25 cellular contexts compared by ENCODE assay signal in genomic region chr16:11296351-11296705, GRCh38. TPM values are rescaled to one million over a fixed set of nuclear protein-coding genes. Genes with fewer than 3 reads are reported as not detected.
DNase-seq lines count a peak whose midpoint lies in the region; ATAC-seq, FAIRE-seq and TF ChIP-seq lines count a peak whose summit lies in the region.
"Had no signal": no experiment of that assay in that cellular context is flagged by ENCODE, and none has a peak within 500 bp of the region (broad histone marks: within the 10 kb centered on the region; RNA-seq: fewer than 3 reads in every experiment).

No MANE protein-coding gene starts in this region.

- H3K4me3 Mint-ChIP-seq in mesothelial cell of epicardium, result no peak overlapping the region

- H2AFZ ChIP-seq in HepG2 (ENCODE audit: low read length), result no peak overlapping the region

- H3K4me1 ChIP-seq in HepG2 (ENCODE audit: insufficient read depth, low read length) (peaks cover 98% of the 10 kb centered on the region), right lobe of liver (peaks cover 0 to 22% (median 4%) of the 10 kb centered on the region in 4 donors)

- H3K27ac ChIP-seq in HepG2 (ENCODE audit: extremely low read length, insufficient read depth, low read length) (peak overlapping the region; percentile 68), right lobe of liver (peak overlapping the region in 1 of 3 donors; percentile 30), VCaP (peak overlapping the region; percentile 92)
- H3K27ac ChIP-seq: C4-2B, colonic mucosa, right atrium auricular region had no signal

- H3K36me3 ChIP-seq in HepG2 (replicated peaks in 1 of 2; ENCODE audit: control insufficient read depth in 1 of 2, insufficient read depth in 2 of 2, low read length in 2 of 2), result no peaks in the 10 kb centered on the region
- no peaks in the 10 kb centered on the region for H3K36me3 ChIP-seq in right lobe of liver
- H3K36me3 ChIP-seq: colonic mucosa, right atrium auricular region had no signal

- CTCF ChIA-PET in HepG2 (lab: Yijun Ruan, JAX; ENCODE audit: low intra/inter-chr PET ratio, low total read pairs), result no interaction called here

- peak overlapping the region; percentile 48 for H3K9ac ChIP-seq in HepG2 (ENCODE audit: insufficient read depth, low read depth, low read length)

- TF ChIP-seq EP300 in HepG2 (IDR thresholded peaks at IDR 0.05; ENCODE audit: low read depth in 2 of 2, low read length in 2 of 2) (no peak), HepG2 (CRISPR knock-in tag; IDR thresholded peaks at IDR 0.05; ENCODE audit: borderline replicate concordance) (no peak)

- no peaks in the 10 kb centered on the region for H4K20me1 ChIP-seq in HepG2 (ENCODE audit: insufficient read depth, low read length)

- H3K27me3 ChIP-seq in HepG2 (ENCODE audit: control insufficient read depth in 1 of 2, insufficient read depth in 2 of 2, low read length in 2 of 2) (no peaks in the 10 kb centered on the region), right lobe of liver (no peaks in the 10 kb centered on the region)
- H3K27me3 ChIP-seq: colonic mucosa, right atrium auricular region had no signal

- 2% methylated on average over 3 of the region's 3 CpGs for WGBS in HepG2 (ENCODE audit: low lambda C conversion rate)
- 79% methylated on average over 3 of the region's 3 CpGs for WGBS in right lobe of liver (ENCODE audit: insufficient coverage, low coverage, low lambda C conversion rate, missing lambda C conversion rate)

- no peaks in the 10 kb centered on the region for H3K9me3 ChIP-seq in HepG2 (ENCODE audit: low read length)
- no peaks in the 10 kb centered on the region for H3K9me3 ChIP-seq in right lobe of liver
- H3K9me3 ChIP-seq: colonic mucosa, right atrium auricular region had no signal

- intact Hi-C loops in HepG2 (cut with micrococcal nuclease; ENCODE audit: unreplicated experiment) (loop anchor here (2.0 to 5.0 kb wide), 4 partner anchors 16 to 189 kb away; partner anchors contain the start of genes PRM1 and SOCS1), right lobe of liver (cut with DNase I) (no loop called here)

- peak overlapping the region in 2 of 3 experiments; percentile 15 to 67; a peak in 3 of 6 replicates for H3K4me3 ChIP-seq in HepG2 (replicated peaks in 1 of 3; ENCODE audit: insufficient read depth in 1 of 3, low read depth in 2 of 3, low read length in 3 of 3)
- H3K4me3 ChIP-seq in right lobe of liver, result no peak overlapping the region
- H3K4me3 ChIP-seq: colonic mucosa, right atrium auricular region had no signal

- no peaks in the 10 kb centered on the region for H3K36me3 Mint-ChIP-seq in mesothelial cell of epicardium

- H3K4me2 ChIP-seq in HepG2 (ENCODE audit: low read depth, low read length), result peak overlapping the region; percentile 80

- H3K27ac Mint-ChIP-seq in mesothelial cell of epicardium, result peak overlapping the region; percentile 82
- H3K27ac Mint-ChIP-seq: activated T-helper 17 cell treated with anti-CD3 and anti-CD28 coated beads, Interleukin-2, amount 50 U/mL, for 72 hours had no signal

- no peaks in the 10 kb centered on the region for H3K9me3 Mint-ChIP-seq in mesothelial cell of epicardium
- H3K9me3 Mint-ChIP-seq: activated T-helper 17 cell treated with anti-CD3 and anti-CD28 coated beads, Interleukin-2, amount 50 U/mL, for 72 hours had no signal

- TF ChIP-seq POLR2A in HepG2 (IDR thresholded peaks at IDR 0.05; ENCODE audit: insufficient read depth in 1 of 2, low read depth in 2 of 2, low read length in 2 of 2), result no peak
- TF ChIP-seq POLR2A in right lobe of liver (IDR thresholded peaks at IDR 0.05), result no peak

- no TSS peak for BruUV-seq in HepG2 (replicated peaks; lab: Mats Ljungman, UMichigan)

- H3K4me1 Mint-ChIP-seq in mesothelial cell of epicardium, result peaks cover 28% of the 10 kb centered on the region

- POLR2A ChIA-PET in HepG2 (lab: Yijun Ruan, JAX), result interaction anchor here (0.7 to 6.2 kb wide), 19 partner anchors 8 to 91 kb away, joined by 3 to 167 read pairs (median 8); partner anchors contain the start of genes PRM1, PRM2, PRM3 and SOCS1

- FAIRE-seq in HepG2 (lab: Jason Lieb, UNC), result no peak
- FAIRE-seq: H1, RCC 7860 had no signal

- ATAC-seq in HepG2 (no peak), right lobe of liver (no peak), HG02981 (IDR thresholded peaks at IDR 0.05; ENCODE audit: unreplicated experiment) (no peak), GM21390 (IDR thresholded peaks at IDR 0.05; ENCODE audit: unreplicated experiment) (no peak)
- ATAC-seq: activated T-helper 17 cell treated with anti-CD3 and anti-CD28 coated beads, Interleukin-2, amount 50 U/mL, for 72 hours had no signal

- TF ChIP-seq CTCF in HepG2 (CRISPR knock-in tag; IDR thresholded peaks at IDR 0.05), result no peak
- TF ChIP-seq CTCF in right lobe of liver (IDR thresholded peaks at IDR 0.05), result no peak
- TF ChIP-seq CTCF in VCaP (conservative IDR thresholded peaks at IDR 0.05), result no peak
- no peak for TF ChIP-seq CTCF in mesothelial cell of epicardium (IDR thresholded peaks at IDR 0.05; ENCODE audit: unreplicated experiment)

- DNase-seq in HepG2 (ENCODE audit: low spot score) (no peak), right lobe of liver (no peak), mesothelial cell of epicardium (ENCODE audit: low spot score in 2 of 2, unreplicated experiment in 2 of 2) (no peak), NCI-H1694 (lab: John Stamatoyannopoulos, UW) (no peak), cortex of kidney (lab: John Stamatoyannopoulos, UW) (no peak)
- DNase-seq: ACHN; activated CD4-positive, CD25-positive, alpha-beta regulatory T cell; colonic mucosa; NK-92 treated with Interleukin-12 subunit alpha and Interleukin-12 subunit beta, amount 100 ng/mL, for 24 hours; T-helper 9 cell had no signal

- H3K27me3 Mint-ChIP-seq in mesothelial cell of epicardium (ENCODE audit: low read depth), result no peaks in the 10 kb centered on the region

- no peaks in the 10 kb centered on the region for H3K79me2 ChIP-seq in HepG2 (ENCODE audit: insufficient read depth, low read length)

- no peak for TF ChIP-seq RAD21 in HepG2 (CRISPR knock-in tag; IDR thresholded peaks at IDR 0.05)

- in situ Hi-C loops in HepG2 (cut with HindIII; ENCODE audit: extremely low pct_ligation_motif_present, low pct_unique_long_range_greater_than_20kb), result no loop called here

RNA-seq across cellular contexts. Expression of gene PRM1, which starts 15.2 kb away (rescaled TPM):
- not detected in 2 replicates for total RNA-seq in HepG2 (2016; rRNA removed; fragmentation: Illumina TruSeq; extraction: Trizol)
- not detected in 2 replicates for total RNA-seq in HepG2 (2016; cell fraction: cytosol; rRNA removed; fragmentation: Illumina TruSeq; extraction: Trizol; ENCODE audit: low read depth)
- not detected in 2 replicates for total RNA-seq in HepG2 (2016; cell fraction: insoluble cytoplasmic fraction; rRNA removed; fragmentation: Illumina TruSeq; extraction: Trizol)
- total RNA-seq in HepG2 (2016; cell fraction: membrane; rRNA removed; fragmentation: Illumina TruSeq; extraction: Trizol), result not detected in 2 replicates
- not detected in 2 replicates for total RNA-seq in HepG2 (2016; cell fraction: nucleus; rRNA removed; fragmentation: Illumina TruSeq; extraction: Trizol)
- not detected in 2 replicates for polyA plus RNA-seq in HepG2 (2011; rRNA removed)
- 0.44 TPM in 1 of 2 replicates, not detected in the other for polyA plus RNA-seq in HepG2 (2011; cell fraction: cytosol; rRNA removed)
- not detected in 2 replicates for polyA plus RNA-seq in HepG2 (2011; cell fraction: nucleus; rRNA removed)
- not detected in 2 replicates for polyA plus RNA-seq in HepG2 (2012)
- polyA plus RNA-seq in HepG2 (2016; cell fraction: cytosol; fragmentation: Illumina TruSeq; extraction: Trizol; ENCODE audit: low read depth), result not detected in 2 replicates
- polyA plus RNA-seq in HepG2 (2016; cell fraction: insoluble cytoplasmic fraction; fragmentation: Illumina TruSeq; extraction: Trizol; ENCODE audit: low read depth), result not detected in 2 replicates
- polyA plus RNA-seq in HepG2 (2016; cell fraction: membrane; fragmentation: Illumina TruSeq; extraction: Trizol; ENCODE audit: low read depth), result not detected in 2 replicates
- not detected in 2 replicates for polyA plus RNA-seq in HepG2 (2016; cell fraction: nucleus; fragmentation: Illumina TruSeq; extraction: Trizol; ENCODE audit: insufficient read depth, low read depth)
- polyA minus RNA-seq in HepG2 (2011; rRNA and poly(A)+ RNA removed; ENCODE audit: low replicate concordance), result not detected in 2 replicates
- polyA minus RNA-seq in HepG2 (2011; cell fraction: cytosol; rRNA and poly(A)+ RNA removed), result not detected in 2 replicates
- not detected in 2 replicates for polyA minus RNA-seq in HepG2 (2011; cell fraction: nucleus; rRNA and poly(A)+ RNA removed)
- not detected for total RNA-seq in right lobe of liver
- total RNA-seq in mesothelial cell of epicardium, result not detected in 3 replicates
- total RNA-seq: activated T-helper 17 cell treated with anti-CD3 and anti-CD28 coated beads, Interleukin-2, amount 50 U/mL, for 72 hours; colonic mucosa; fibroblast of lung; kidney epithelial cell; lung microvascular endothelial cell; NCI-H460; omental fat pad; right atrium auricular region; urinary bladder had no signal
- polyA plus RNA-seq: adipose tissue, fibroblast of lung, urinary bladder had no signal

RNA-seq across cellular contexts. Expression of gene PRM2, which starts 20.0 kb away (rescaled TPM):
- total RNA-seq in HepG2 (2016; rRNA removed; fragmentation: Illumina TruSeq; extraction: Trizol) (not detected in 2 replicates), right lobe of liver (not detected), mesothelial cell of epicardium (not detected in 3 replicates)
- 0.61 TPM in 1 of 2 replicates, not detected in the other for total RNA-seq in HepG2 (2016; cell fraction: cytosol; rRNA removed; fragmentation: Illumina TruSeq; extraction: Trizol; ENCODE audit: low read depth)
- total RNA-seq in HepG2 (2016; cell fraction: insoluble cytoplasmic fraction; rRNA removed; fragmentation: Illumina TruSeq; extraction: Trizol), result not detected in 2 replicates
- total RNA-seq in HepG2 (2016; cell fraction: membrane; rRNA removed; fragmentation: Illumina TruSeq; extraction: Trizol), result 0.28 and 0.52 TPM in 2 replicates
- total RNA-seq in HepG2 (2016; cell fraction: nucleus; rRNA removed; fragmentation: Illumina TruSeq; extraction: Trizol), result not detected in 2 replicates
- polyA plus RNA-seq in HepG2 (2011; rRNA removed), result 0.54 TPM in 1 of 2 replicates, not detected in the other
- 0.19 and 0.26 TPM in 2 replicates for polyA plus RNA-seq in HepG2 (2011; cell fraction: cytosol; rRNA removed)
- polyA plus RNA-seq in HepG2 (2011; cell fraction: nucleus; rRNA removed), result not detected in 2 replicates
- polyA plus RNA-seq in HepG2 (2012), result not detected in 2 replicates
- polyA plus RNA-seq in HepG2 (2016; cell fraction: cytosol; fragmentation: Illumina TruSeq; extraction: Trizol; ENCODE audit: low read depth), result 1.6 and 2.0 TPM in 2 replicates
- 0.56 TPM in 1 of 2 replicates, not detected in the other for polyA plus RNA-seq in HepG2 (2016; cell fraction: insoluble cytoplasmic fraction; fragmentation: Illumina TruSeq; extraction: Trizol; ENCODE audit: low read depth)
- 0.55 and 0.73 TPM in 2 replicates for polyA plus RNA-seq in HepG2 (2016; cell fraction: membrane; fragmentation: Illumina TruSeq; extraction: Trizol; ENCODE audit: low read depth)
- not detected in 2 replicates for polyA plus RNA-seq in HepG2 (2016; cell fraction: nucleus; fragmentation: Illumina TruSeq; extraction: Trizol; ENCODE audit: insufficient read depth, low read depth)
- not detected in 2 replicates for polyA minus RNA-seq in HepG2 (2011; rRNA and poly(A)+ RNA removed; ENCODE audit: low replicate concordance)
- not detected in 2 replicates for polyA minus RNA-seq in HepG2 (2011; cell fraction: cytosol; rRNA and poly(A)+ RNA removed)
- not detected in 2 replicates for polyA minus RNA-seq in HepG2 (2011; cell fraction: nucleus; rRNA and poly(A)+ RNA removed)
- total RNA-seq: activated T-helper 17 cell treated with anti-CD3 and anti-CD28 coated beads, Interleukin-2, amount 50 U/mL, for 72 hours; colonic mucosa; fibroblast of lung; H1; kidney epithelial cell; lung microvascular endothelial cell; NCI-H460; omental fat pad; right atrium auricular region; urinary bladder had no signal
- polyA plus RNA-seq: adipose tissue, fibroblast of lung, H1, urinary bladder had no signal

RNA-seq across cellular contexts. Expression of gene PRM3, which starts 22.9 kb away (rescaled TPM):
- total RNA-seq in HepG2 (2016; rRNA removed; fragmentation: Illumina TruSeq; extraction: Trizol) (not detected in 2 replicates), right lobe of liver (not detected), mesothelial cell of epicardium (not detected in 3 replicates)
- total RNA-seq in HepG2 (2016; cell fraction: cytosol; rRNA removed; fragmentation: Illumina TruSeq; extraction: Trizol; ENCODE audit: low read depth), result not detected in 2 replicates
- total RNA-seq in HepG2 (2016; cell fraction: insoluble cytoplasmic fraction; rRNA removed; fragmentation: Illumina TruSeq; extraction: Trizol), result not detected in 2 replicates
- not detected in 2 replicates for total RNA-seq in HepG2 (2016; cell fraction: membrane; rRNA removed; fragmentation: Illumina TruSeq; extraction: Trizol)
- not detected in 2 replicates for total RNA-seq in HepG2 (2016; cell fraction: nucleus; rRNA removed; fragmentation: Illumina TruSeq; extraction: Trizol)
- polyA plus RNA-seq in HepG2 (2011; rRNA removed), result not detected in 2 replicates
- not detected in 2 replicates for polyA plus RNA-seq in HepG2 (2011; cell fraction: cytosol; rRNA removed)
- polyA plus RNA-seq in HepG2 (2011; cell fraction: nucleus; rRNA removed), result not detected in 2 replicates
- not detected in 2 replicates for polyA plus RNA-seq in HepG2 (2012)
- not detected in 2 replicates for polyA plus RNA-seq in HepG2 (2016; cell fraction: cytosol; fragmentation: Illumina TruSeq; extraction: Trizol; ENCODE audit: low read depth)
- polyA plus RNA-seq in HepG2 (2016; cell fraction: insoluble cytoplasmic fraction; fragmentation: Illumina TruSeq; extraction: Trizol; ENCODE audit: low read depth), result not detected in 2 replicates
- polyA plus RNA-seq in HepG2 (2016; cell fraction: membrane; fragmentation: Illumina TruSeq; extraction: Trizol; ENCODE audit: low read depth), result not detected in 2 replicates
- polyA plus RNA-seq in HepG2 (2016; cell fraction: nucleus; fragmentation: Illumina TruSeq; extraction: Trizol; ENCODE audit: insufficient read depth, low read depth), result not detected in 2 replicates
- polyA minus RNA-seq in HepG2 (2011; rRNA and poly(A)+ RNA removed; ENCODE audit: low replicate concordance), result not detected in 2 replicates
- not detected in 2 replicates for polyA minus RNA-seq in HepG2 (2011; cell fraction: cytosol; rRNA and poly(A)+ RNA removed)
- 2.8 TPM in 1 of 2 replicates, not detected in the other for polyA minus RNA-seq in HepG2 (2011; cell fraction: nucleus; rRNA and poly(A)+ RNA removed)
- total RNA-seq: activated T-helper 17 cell treated with anti-CD3 and anti-CD28 coated beads, Interleukin-2, amount 50 U/mL, for 72 hours; colonic mucosa; fibroblast of lung; H1; kidney epithelial cell; lung microvascular endothelial cell; NCI-H460; omental fat pad; right atrium auricular region; urinary bladder had no signal
- polyA plus RNA-seq: adipose tissue, fibroblast of lung, H1, urinary bladder had no signal

RNA-seq across cellular contexts. Expression of gene TNP2, which starts 27.2 kb away (rescaled TPM):
- total RNA-seq in HepG2 (2016; rRNA removed; fragmentation: Illumina TruSeq; extraction: Trizol) (not detected in 2 replicates), right lobe of liver (not detected), mesothelial cell of epicardium (not detected in 3 replicates)
- total RNA-seq in HepG2 (2016; cell fraction: cytosol; rRNA removed; fragmentation: Illumina TruSeq; extraction: Trizol; ENCODE audit: low read depth), result not detected in 2 replicates
- not detected in 2 replicates for total RNA-seq in HepG2 (2016; cell fraction: insoluble cytoplasmic fraction; rRNA removed; fragmentation: Illumina TruSeq; extraction: Trizol)
- not detected in 2 replicates for total RNA-seq in HepG2 (2016; cell fraction: membrane; rRNA removed; fragmentation: Illumina TruSeq; extraction: Trizol)
- not detected in 2 replicates for total RNA-seq in HepG2 (2016; cell fraction: nucleus; rRNA removed; fragmentation: Illumina TruSeq; extraction: Trizol)
- not detected in 2 replicates for polyA plus RNA-seq in HepG2 (2011; rRNA removed)
- polyA plus RNA-seq in HepG2 (2011; cell fraction: cytosol; rRNA removed), result not detected in 2 replicates
- polyA plus RNA-seq in HepG2 (2011; cell fraction: nucleus; rRNA removed), result not detected in 2 replicates
- polyA plus RNA-seq in HepG2 (2012), result not detected in 2 replicates
- polyA plus RNA-seq in HepG2 (2016; cell fraction: cytosol; fragmentation: Illumina TruSeq; extraction: Trizol; ENCODE audit: low read depth), result not detected in 2 replicates
- polyA plus RNA-seq in HepG2 (2016; cell fraction: insoluble cytoplasmic fraction; fragmentation: Illumina TruSeq; extraction: Trizol; ENCODE audit: low read depth), result not detected in 2 replicates
- not detected in 2 replicates for polyA plus RNA-seq in HepG2 (2016; cell fraction: membrane; fragmentation: Illumina TruSeq; extraction: Trizol; ENCODE audit: low read depth)
- polyA plus RNA-seq in HepG2 (2016; cell fraction: nucleus; fragmentation: Illumina TruSeq; extraction: Trizol; ENCODE audit: insufficient read depth, low read depth), result not detected in 2 replicates
- not detected in 2 replicates for polyA minus RNA-seq in HepG2 (2011; rRNA and poly(A)+ RNA removed; ENCODE audit: low replicate concordance)
- not detected in 2 replicates for polyA minus RNA-seq in HepG2 (2011; cell fraction: cytosol; rRNA and poly(A)+ RNA removed)
- polyA minus RNA-seq in HepG2 (2011; cell fraction: nucleus; rRNA and poly(A)+ RNA removed), result not detected in 2 replicates
- total RNA-seq: activated T-helper 17 cell treated with anti-CD3 and anti-CD28 coated beads, Interleukin-2, amount 50 U/mL, for 72 hours; colonic mucosa; fibroblast of lung; H1; kidney epithelial cell; lung microvascular endothelial cell; NCI-H460; omental fat pad; right atrium auricular region; urinary bladder had no signal
- polyA plus RNA-seq: adipose tissue, fibroblast of lung, H1, urinary bladder had no signal

RNA-seq across cellular contexts. Expression of gene SOCS1, which starts 40.3 kb away (rescaled TPM):
- total RNA-seq in HepG2 (2016; rRNA removed; fragmentation: Illumina TruSeq; extraction: Trizol) (3.3 and 5.3 TPM in 2 replicates), right lobe of liver (10 to 100 TPM in 3 of 6 experiments, 1 to 10 TPM in 2, under 1 TPM in 1; 0.88 to 26.6 (median 10.9) TPM), mesothelial cell of epicardium (11.2 to 12.3 TPM (median 11.7 TPM) in 3 replicates)
- 5.4 and 8.1 TPM in 2 replicates for total RNA-seq in HepG2 (2016; cell fraction: cytosol; rRNA removed; fragmentation: Illumina TruSeq; extraction: Trizol; ENCODE audit: low read depth)
- 2.8 and 4.2 TPM in 2 replicates for total RNA-seq in HepG2 (2016; cell fraction: insoluble cytoplasmic fraction; rRNA removed; fragmentation: Illumina TruSeq; extraction: Trizol)
- total RNA-seq in HepG2 (2016; cell fraction: membrane; rRNA removed; fragmentation: Illumina TruSeq; extraction: Trizol), result 9.1 and 10.9 TPM in 2 replicates
- 5.6 and 5.7 TPM in 2 replicates for total RNA-seq in HepG2 (2016; cell fraction: nucleus; rRNA removed; fragmentation: Illumina TruSeq; extraction: Trizol)
- 6.3 and 9.4 TPM in 2 replicates for polyA plus RNA-seq in HepG2 (2011; rRNA removed)
- polyA plus RNA-seq in HepG2 (2011; cell fraction: cytosol; rRNA removed), result 5.3 and 8.4 TPM in 2 replicates
- polyA plus RNA-seq in HepG2 (2011; cell fraction: nucleus; rRNA removed), result 30.3 and 31.6 TPM in 2 replicates
- 6.5 and 7.4 TPM in 2 replicates for polyA plus RNA-seq in HepG2 (2012)
- 5.5 and 7.8 TPM in 2 replicates for polyA plus RNA-seq in HepG2 (2016; cell fraction: cytosol; fragmentation: Illumina TruSeq; extraction: Trizol; ENCODE audit: low read depth)
- 5.2 and 6.3 TPM in 2 replicates for polyA plus RNA-seq in HepG2 (2016; cell fraction: insoluble cytoplasmic fraction; fragmentation: Illumina TruSeq; extraction: Trizol; ENCODE audit: low read depth)
- polyA plus RNA-seq in HepG2 (2016; cell fraction: membrane; fragmentation: Illumina TruSeq; extraction: Trizol; ENCODE audit: low read depth), result 7.1 and 9.9 TPM in 2 replicates
- polyA plus RNA-seq in HepG2 (2016; cell fraction: nucleus; fragmentation: Illumina TruSeq; extraction: Trizol; ENCODE audit: insufficient read depth, low read depth), result 8.1 and 8.6 TPM in 2 replicates
- 3.9 and 31.0 TPM in 2 replicates for polyA minus RNA-seq in HepG2 (2011; rRNA and poly(A)+ RNA removed; ENCODE audit: low replicate concordance)
- polyA minus RNA-seq in HepG2 (2011; cell fraction: cytosol; rRNA and poly(A)+ RNA removed), result 12.0 and 14.0 TPM in 2 replicates
- polyA minus RNA-seq in HepG2 (2011; cell fraction: nucleus; rRNA and poly(A)+ RNA removed), result 44.8 and 46.1 TPM in 2 replicates

Comparison
In these comparisons a context has a peak if more than half of its experiments do, and no peak if none do; other contexts are left out.
1. H3K4me3 ChIP-seq: peak in HepG2 (2 of 3); none in right lobe of liver (0 of 3).